8 cellular contexts compared by ENCODE assay signal in the genomic region with DNA sequence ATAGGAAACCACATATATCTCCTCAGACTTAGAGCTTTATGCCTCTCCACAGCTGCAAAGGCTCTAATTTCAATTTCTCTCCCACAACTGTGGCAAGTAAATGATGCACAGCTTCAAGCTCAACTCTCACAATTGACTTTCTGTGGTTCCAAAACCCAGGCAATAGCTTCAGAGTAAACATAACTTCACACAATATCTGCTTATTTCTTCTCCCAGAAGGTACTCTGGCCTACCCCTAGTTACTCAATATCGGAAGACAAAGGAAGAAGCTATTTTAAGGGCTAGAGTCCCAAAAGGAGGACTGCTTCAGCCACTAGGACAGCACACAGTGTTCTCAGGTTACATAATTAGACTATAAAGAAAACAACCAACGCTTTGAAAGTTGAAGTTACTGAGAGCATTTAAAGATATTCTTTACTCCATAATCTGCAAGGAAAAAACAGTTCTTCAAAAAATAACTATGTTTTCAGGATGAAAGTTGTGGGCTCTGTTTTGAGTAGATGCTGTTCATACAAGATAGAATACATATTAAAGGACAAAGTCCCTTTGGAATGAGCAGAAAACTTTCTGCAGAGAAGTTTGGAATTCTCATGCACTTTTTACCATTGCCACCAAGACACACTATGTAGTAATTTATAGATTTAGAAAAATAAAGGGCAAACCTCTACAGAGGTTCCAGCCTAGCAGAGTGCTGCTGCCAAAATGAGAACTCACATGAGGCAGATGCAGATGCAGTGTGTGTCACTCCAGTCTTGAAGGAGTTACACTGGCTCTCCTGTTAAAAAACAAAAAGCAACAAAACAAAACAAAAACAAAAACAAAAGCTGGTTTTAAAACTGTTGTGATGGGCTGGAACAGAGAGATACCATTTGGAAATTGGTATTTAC.
DNase-seq lines count a peak whose midpoint lies in the region; ATAC-seq and TF ChIP-seq lines count a peak whose summit lies in the region.

No MANE protein-coding gene starts in this region.

- WGBS in right cardiac atrium: 5% methylated on average over 2 of the region's 2 CpGs
- WGBS in transverse colon (ENCODE audit: low coverage in 1 of 2), 2 donors: 41 to 46% methylated on average over 2 of the region's 2 CpGs

- peaks cover 14% of the 10 kb centered on the region for H3K4me1 Mint-ChIP-seq in stimulated activated naive CD8-positive, alpha-beta T cell treated with anti-CD3 and anti-CD28 coated beads, Interleukin-15, amount 100 ng/mL, for 72 hours

- peak overlapping the region in 1 of 2 donors; percentile 27 for H3K27ac Mint-ChIP-seq in stimulated activated naive CD8-positive, alpha-beta T cell treated with anti-CD3 and anti-CD28 coated beads, Interleukin-15, amount 100 ng/mL, for 72 hours

- no peaks in the 10 kb centered on the region for H3K9me3 ChIP-seq in right cardiac atrium (ENCODE audit: control insufficient read depth, low read length)
- H3K9me3 ChIP-seq in transverse colon: no peaks in the 10 kb centered on the region

- in situ Hi-C loops in transverse colon (cut with MboI; ENCODE audit: low pct_ligation_motif_present in 1 of 4, low pct_unique_long_range_greater_than_20kb in 1 of 4, low sequenced_read_pairs in 3 of 4): loop anchor here in 1 of 4 donors (25.0 kb wide), 1 partner anchor 126 kb away; the partner anchor contains the start of gene RPEL1

- no peaks in the 10 kb centered on the region for H3K27me3 ChIP-seq in right cardiac atrium (ENCODE audit: control insufficient read depth, insufficient read depth)
- no peaks in the 10 kb centered on the region for H3K27me3 ChIP-seq in transverse colon

- TF ChIP-seq EP300 in transverse colon (IDR thresholded peaks at IDR 0.05; ENCODE audit: low read depth): no peak

- H3K9me3 Mint-ChIP-seq in stimulated activated naive CD8-positive, alpha-beta T cell treated with anti-CD3 and anti-CD28 coated beads, Interleukin-15, amount 100 ng/mL, for 72 hours: no peaks in the 10 kb centered on the region

- H3K27ac ChIP-seq in right cardiac atrium (ENCODE audit: low read length) (no peak overlapping the region), transverse colon (peak overlapping the region; percentile 52 to 79 (median 64))

- ATAC-seq in GM18861 (IDR thresholded peaks at IDR 0.05; ENCODE audit: unreplicated experiment) (peak; percentile 54), right cardiac atrium (peak; percentile 87 to 92)
- no peak for ATAC-seq in stimulated activated naive CD8-positive, alpha-beta T cell treated with anti-CD3 and anti-CD28 coated beads, Interleukin-15, amount 100 ng/mL, for 72 hours

- DNase-seq in HFF-Myc (ENCODE audit: extremely low read depth, low read depth): peak; percentile 30
- DNase-seq in NCI-H526 treated with DMSO at 0.1 percent for 48 hours (lab: John Stamatoyannopoulos, UW): peak; percentile 20
- no peak for DNase-seq in right cardiac atrium
- DNase-seq in transverse colon: no peak
- DNase-seq in NCI-H187 treated with DMSO at 0.1 percent for 48 hours (lab: John Stamatoyannopoulos, UW): no peak
- DNase-seq in iPS-NIHi7 (ENCODE audit: extremely low spot score): no peak
- DNase-seq in stimulated activated naive CD8-positive, alpha-beta T cell treated with anti-CD3 and anti-CD28 coated beads, Interleukin-15, amount 100 ng/mL, for 72 hours: no peak

- H3K36me3 ChIP-seq in transverse colon: peaks cover 0 to 12% (median 0%) of the 10 kb centered on the region in 4 donors

- no peak overlapping the region for H3K4me3 Mint-ChIP-seq in stimulated activated naive CD8-positive, alpha-beta T cell treated with anti-CD3 and anti-CD28 coated beads, Interleukin-15, amount 100 ng/mL, for 72 hours

- H3K4me3 ChIP-seq in HFF-Myc (replicated peaks; ENCODE audit: low read depth, low read length) (no peak overlapping the region), right cardiac atrium (ENCODE audit: low read length) (peak overlapping the region; percentile 15), transverse colon (no peak overlapping the region)

- intact Hi-C loops in right cardiac atrium (cut with DNase I): loop anchor here in 1 of 4 donors (10.0 kb wide), 1 partner anchor 134 kb away; the partner anchor contains the start of gene RPEL1
- intact Hi-C loops in transverse colon (cut with DNase I; ENCODE audit: low total_unique reads): no loop called here

- peaks cover 3% of the 10 kb centered on the region for H3K4me1 ChIP-seq in right cardiac atrium (ENCODE audit: control insufficient read depth, insufficient read depth, low read length)
- peaks cover 12 to 25% (median 15%) of the 10 kb centered on the region in 4 donors for H3K4me1 ChIP-seq in transverse colon

- no peaks in the 10 kb centered on the region for H3K27me3 Mint-ChIP-seq in stimulated activated naive CD8-positive, alpha-beta T cell treated with anti-CD3 and anti-CD28 coated beads, Interleukin-15, amount 100 ng/mL, for 72 hours

- TF ChIP-seq CTCF in HFF-Myc (IDR thresholded peaks at IDR 0.05; ENCODE audit: low read depth, low read length, missing control alignments): no peak
- TF ChIP-seq CTCF in transverse colon (IDR thresholded peaks at IDR 0.05): no peak

- no peak for TF ChIP-seq POLR2A in transverse colon (IDR thresholded peaks at IDR 0.05)

Comparison
In these comparisons a context has a peak if more than half of its experiments do, and no peak if none do; other contexts are left out.
1. DNase-seq: peak in HFF-Myc (single experiment) and NCI-H526 treated with DMSO at 0.1 percent for 48 hours (single experiment); none in right cardiac atrium (0 of 3), transverse colon (single experiment), NCI-H187 treated with DMSO at 0.1 percent for 48 hours (single experiment), iPS-NIHi7 (single experiment) and stimulated activated naive CD8-positive, alpha-beta T cell treated with anti-CD3 and anti-CD28 coated beads, Interleukin-15, amount 100 ng/mL, for 72 hours (0 of 2).